ENCODE assay signal across 8 cellular contexts in genomic region chr19:15379996-15380647, GRCh38.
DNase-seq lines count a peak whose midpoint lies in the region; ATAC-seq and TF ChIP-seq lines count a peak whose summit lies in the region.

No MANE protein-coding gene starts in this region.

- TF ChIP-seq CTCF in astrocyte of the spinal cord (IDR thresholded peaks at IDR 0.05; ENCODE audit: low read depth, low read length) = no peak

- H3K9me3 Mint-ChIP-seq in stimulated activated effector memory CD8-positive, alpha-beta T cell treated with anti-CD3 and anti-CD28 coated beads, Interleukin-12 subunit alpha, Interleukin-12 subunit beta, amount 100 ng/mL, for 72 hours = no peaks in the 10 kb centered on the region

- peaks cover 67% of the 10 kb centered on the region for H3K36me3 Mint-ChIP-seq in stimulated activated effector memory CD8-positive, alpha-beta T cell treated with anti-CD3 and anti-CD28 coated beads, Interleukin-12 subunit alpha, Interleukin-12 subunit beta, amount 100 ng/mL, for 72 hours

- H3K4me3 ChIP-seq in astrocyte of the spinal cord (ENCODE audit: low read depth, low read length) = peak overlapping the region; percentile 96

- peak overlapping the region; percentile 99 for H3K27ac Mint-ChIP-seq in stimulated activated effector memory CD8-positive, alpha-beta T cell treated with anti-CD3 and anti-CD28 coated beads, Interleukin-12 subunit alpha, Interleukin-12 subunit beta, amount 100 ng/mL, for 72 hours

- peak overlapping the region; percentile 85 for H3K4me3 Mint-ChIP-seq in stimulated activated effector memory CD8-positive, alpha-beta T cell treated with anti-CD3 and anti-CD28 coated beads, Interleukin-12 subunit alpha, Interleukin-12 subunit beta, amount 100 ng/mL, for 72 hours

- in situ Hi-C loops in astrocyte of the spinal cord (cut with HindIII; ENCODE audit: low sequenced_read_pairs) = no loop called here

- peak; percentile 17 for ATAC-seq in GM18870 (IDR thresholded peaks at IDR 0.05; ENCODE audit: unreplicated experiment)
- peak; percentile 37 for ATAC-seq in HG03066 (IDR thresholded peaks at IDR 0.05; ENCODE audit: low read depth, unreplicated experiment)
- ATAC-seq in stimulated activated effector memory CD8-positive, alpha-beta T cell treated with anti-CD3 and anti-CD28 coated beads, Interleukin-12 subunit alpha, Interleukin-12 subunit beta, amount 100 ng/mL, for 72 hours = peak; percentile 58

- peaks cover 36% of the 10 kb centered on the region for H3K4me1 Mint-ChIP-seq in stimulated activated effector memory CD8-positive, alpha-beta T cell treated with anti-CD3 and anti-CD28 coated beads, Interleukin-12 subunit alpha, Interleukin-12 subunit beta, amount 100 ng/mL, for 72 hours

- DNase-seq in COLO829 (ENCODE audit: low spot score) (peak; percentile 2), NCI-H526 (lab: John Stamatoyannopoulos, UW) (peak; percentile 24 to 58), astrocyte of the spinal cord (ENCODE audit: low read depth, low spot score) (peak; percentile 34), iris pigment epithelial cell (ENCODE audit: low read depth) (peak; percentile 41), AG20443 (ENCODE audit: low spot score) (no peak)
- no peak for DNase-seq in stimulated activated effector memory CD8-positive, alpha-beta T cell treated with anti-CD3 and anti-CD28 coated beads, Interleukin-12 subunit alpha, Interleukin-12 subunit beta, amount 100 ng/mL, for 72 hours (ENCODE audit: low spot score in 2 of 2)

Comparison
In these comparisons a context has a peak if more than half of its experiments do, and no peak if none do; other contexts are left out.
1. DNase-seq: peak in COLO829 (single experiment), NCI-H526 (2 of 2), astrocyte of the spinal cord (single experiment) and iris pigment epithelial cell (single experiment); none in stimulated activated effector memory CD8-positive, alpha-beta T cell treated with anti-CD3 and anti-CD28 coated beads, Interleukin-12 subunit alpha, Interleukin-12 subunit beta, amount 100 ng/mL, for 72 hours (0 of 2) and AG20443 (single experiment).
2. Peak in every context shown above with its lines, with median percentiles within 50 percentile points of each other: ATAC-seq.